12 cellular contexts compared by ENCODE assay signal in the genomic region with DNA sequence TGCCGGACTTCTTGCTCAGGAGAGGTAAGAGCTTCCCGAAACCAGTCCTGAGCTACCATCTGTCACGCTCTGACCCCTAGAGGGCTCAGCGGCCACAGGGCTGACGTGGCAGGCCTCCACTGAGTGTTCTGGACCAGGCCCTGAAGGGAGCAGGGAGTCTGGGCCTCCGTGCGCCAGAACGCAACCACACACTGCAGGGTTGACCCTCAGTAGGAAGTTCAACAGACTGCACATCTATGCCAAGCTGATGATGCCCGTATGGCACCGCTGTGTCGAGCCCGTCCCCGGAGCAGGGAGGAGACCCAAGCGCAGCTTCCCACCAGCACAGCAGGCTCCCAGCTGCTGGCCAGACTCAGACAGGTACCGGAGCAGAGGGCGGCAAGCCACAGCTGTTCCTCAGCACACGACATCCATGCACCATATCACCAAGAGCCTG. TPM values are rescaled to one million over a fixed set of nuclear protein-coding genes. Genes with fewer than 3 reads are reported as not detected.
DNase-seq lines count a peak whose midpoint lies in the region; ATAC-seq, FAIRE-seq and TF ChIP-seq lines count a peak whose summit lies in the region.
"Had no signal": no experiment of that assay in that cellular context is flagged by ENCODE, and none has a peak within 500 bp of the region (broad histone marks: within the 10 kb centered on the region; RNA-seq: fewer than 3 reads in every experiment).

No MANE protein-coding gene starts in this region.

- WGBS in HepG2 (ENCODE audit: low lambda C conversion rate) = no CpG with 5 or more reads among the region's 17 CpGs

- TF ChIP-seq POLR2A in HepG2 (IDR thresholded peaks at IDR 0.05; ENCODE audit: insufficient read depth in 1 of 2, low read depth in 2 of 2, low read length in 2 of 2) (no peak), H54 (IDR thresholded peaks at IDR 0.05; ENCODE audit: low read depth, low read length) (no peak)

- no peaks in the 10 kb centered on the region for H3K36me3 Mint-ChIP-seq in activated naive CD4-positive, alpha-beta T cell treated with anti-CD3 and anti-CD28 coated beads, Interleukin-2, amount 10 ng/mL, durations not matched to agents 7 days and 5 days
- H3K36me3 Mint-ChIP-seq in effector memory CD8-positive, alpha-beta T cell (ENCODE audit: insufficient read depth) = no peaks in the 10 kb centered on the region
- H3K36me3 Mint-ChIP-seq: mesothelial cell of epicardium had no signal

- no peaks in the 10 kb centered on the region for H4K20me1 ChIP-seq in HepG2 (ENCODE audit: insufficient read depth, low read length)

- POLR2A ChIA-PET in HepG2 (lab: Yijun Ruan, JAX) = no interaction called here

- TF ChIP-seq CTCF in HepG2 (CRISPR knock-in tag; IDR thresholded peaks at IDR 0.05) = peak; percentile 22; the same call in 1 of the 2 replicates

- peaks cover 13% of the 10 kb centered on the region for H3K27me3 Mint-ChIP-seq in activated naive CD4-positive, alpha-beta T cell treated with anti-CD3 and anti-CD28 coated beads, Interleukin-2, amount 10 ng/mL, durations not matched to agents 7 days and 5 days
- H3K27me3 Mint-ChIP-seq in effector memory CD8-positive, alpha-beta T cell = peaks cover 14 to 41% of the 10 kb centered on the region in 2 donors

- CTCF ChIA-PET in activated naive CD4-positive, alpha-beta T cell treated with anti-CD3 and anti-CD28 coated beads, Interleukin-2, amount 10 ng/mL, durations not matched to agents 7 days and 5 days (lab: Charles Lee) = no interaction called here
- CTCF ChIA-PET in HepG2 (lab: Yijun Ruan, JAX; ENCODE audit: low intra/inter-chr PET ratio, low total read pairs) = no interaction called here

- no peaks in the 10 kb centered on the region for H3K36me3 ChIP-seq in HepG2 (replicated peaks in 1 of 2; ENCODE audit: control insufficient read depth in 1 of 2, insufficient read depth in 2 of 2, low read length in 2 of 2)

- no peak overlapping the region for H3K9ac ChIP-seq in HepG2 (ENCODE audit: insufficient read depth, low read depth, low read length)

- peak; percentile 17 for DNase-seq in activated naive CD4-positive, alpha-beta T cell treated with anti-CD3 and anti-CD28 coated beads, Interleukin-2, amount 10 ng/mL, durations not matched to agents 7 days and 5 days
- DNase-seq in activated naive CD4-positive, alpha-beta T cell treated with anti-CD3 and anti-CD28 coated beads, Interleukin-2, amount 50 U/mL, for 16 hours = no peak
- peak; percentile 23 for DNase-seq in activated CD8-positive, alpha-beta memory T cell treated with anti-CD3 and anti-CD28 coated beads, Interleukin-2, amount 50 U/mL, for 48 hours
- DNase-seq in HepG2 (ENCODE audit: low spot score) (no peak), urothelium cell line (ENCODE audit: low spot score) (no peak), hippocampal formation (lab: John Stamatoyannopoulos, UW) (no peak), H54 (ENCODE audit: insufficient read length, low spot score) (no peak)
- DNase-seq in effector memory CD8-positive, alpha-beta T cell = no peak
- DNase-seq: activated naive CD4-positive, alpha-beta T cell treated with Interleukin-2 at 50 U/mL for 16 hours; AML-193; OCI-M1 had no signal

- no peaks in the 10 kb centered on the region for H3K9me3 ChIP-seq in HepG2 (ENCODE audit: low read length)

- in situ Hi-C loops in HepG2 (cut with HindIII; ENCODE audit: extremely low pct_ligation_motif_present, low pct_unique_long_range_greater_than_20kb) = no loop called here

- no peak for TF ChIP-seq RAD21 in HepG2 (CRISPR knock-in tag; IDR thresholded peaks at IDR 0.05)

- no peak for TF ChIP-seq EP300 in HepG2 (IDR thresholded peaks at IDR 0.05; ENCODE audit: low read depth in 2 of 2, low read length in 2 of 2)
- no peak for TF ChIP-seq EP300 in HepG2 (CRISPR knock-in tag; IDR thresholded peaks at IDR 0.05; ENCODE audit: borderline replicate concordance)

- peak; percentile 29 for ATAC-seq in HepG2
- no peak for ATAC-seq in effector memory CD8-positive, alpha-beta T cell (replicated peaks)

- H3K4me3 ChIP-seq in HepG2 (replicated peaks in 1 of 3; ENCODE audit: insufficient read depth in 1 of 3, low read depth in 2 of 3, low read length in 3 of 3) = no peak overlapping the region

- H3K79me2 ChIP-seq in HepG2 (ENCODE audit: insufficient read depth, low read length) = no peaks in the 10 kb centered on the region

- H3K4me1 Mint-ChIP-seq in activated naive CD4-positive, alpha-beta T cell treated with anti-CD3 and anti-CD28 coated beads, Interleukin-2, amount 10 ng/mL, durations not matched to agents 7 days and 5 days = no peaks in the 10 kb centered on the region
- H3K4me1 Mint-ChIP-seq in effector memory CD8-positive, alpha-beta T cell (ENCODE audit: low read depth in 2 of 2) = no peaks in the 10 kb centered on the region

- no TSS peak for BruUV-seq in HepG2 (replicated peaks; lab: Mats Ljungman, UMichigan)

- H3K9me3 Mint-ChIP-seq in activated naive CD4-positive, alpha-beta T cell treated with anti-CD3 and anti-CD28 coated beads, Interleukin-2, amount 10 ng/mL, durations not matched to agents 7 days and 5 days = no peaks in the 10 kb centered on the region
- no peaks in the 10 kb centered on the region for H3K9me3 Mint-ChIP-seq in effector memory CD8-positive, alpha-beta T cell
- H3K9me3 Mint-ChIP-seq: mesothelial cell of epicardium had no signal

- peaks cover 8 to 75% of the 10 kb centered on the region in 2 experiments for H3K27me3 ChIP-seq in HepG2 (ENCODE audit: control insufficient read depth in 1 of 2, insufficient read depth in 2 of 2, low read length in 2 of 2)

- H3K4me3 Mint-ChIP-seq in activated naive CD4-positive, alpha-beta T cell treated with anti-CD3 and anti-CD28 coated beads, Interleukin-2, amount 10 ng/mL, durations not matched to agents 7 days and 5 days = no peak overlapping the region
- no peak overlapping the region for H3K4me3 Mint-ChIP-seq in effector memory CD8-positive, alpha-beta T cell
- H3K4me3 Mint-ChIP-seq: mesothelial cell of epicardium had no signal

- no peak overlapping the region for H3K4me2 ChIP-seq in HepG2 (ENCODE audit: low read depth, low read length)

- peaks cover 9% of the 10 kb centered on the region; the same call in 1 of the 2 replicates for H3K4me1 ChIP-seq in HepG2 (ENCODE audit: insufficient read depth, low read length)

- FAIRE-seq in HepG2 (lab: Jason Lieb, UNC) (no peak), urothelium cell line (lab: Jason Lieb, UNC) (peak; percentile 46), H54 (lab: Jason Lieb, UNC) (no peak)

- intact Hi-C loops in HepG2 (cut with micrococcal nuclease; ENCODE audit: unreplicated experiment) = no loop called here

- peak overlapping the region; percentile 19 for H3K27ac Mint-ChIP-seq in activated naive CD4-positive, alpha-beta T cell treated with anti-CD3 and anti-CD28 coated beads, Interleukin-2, amount 10 ng/mL, durations not matched to agents 7 days and 5 days
- H3K27ac Mint-ChIP-seq in effector memory CD8-positive, alpha-beta T cell = no peak overlapping the region
- H3K27ac Mint-ChIP-seq: mesothelial cell of epicardium had no signal

- H3K27ac ChIP-seq in HepG2 (ENCODE audit: extremely low read length, insufficient read depth, low read length) = no peak overlapping the region

- H2AFZ ChIP-seq in HepG2 (ENCODE audit: low read length) = no peak overlapping the region

TF ChIP-seq in HepG2, 621 proteins besides CTCF, POLR2A, EP300 and RAD21 (continues in another document):
- TF ChIP-seq ZNF737 (CRISPR knock-in tag; IDR thresholded peaks at IDR 0.05; ENCODE audit: borderline replicate concordance) (no peak), STAG1 (CRISPR knock-in tag; IDR thresholded peaks at IDR 0.05) (0 out of 2 replicates have a peak, but pooled peaks have one; percentile 13)
- TF ChIP-seq, protein P1, sequence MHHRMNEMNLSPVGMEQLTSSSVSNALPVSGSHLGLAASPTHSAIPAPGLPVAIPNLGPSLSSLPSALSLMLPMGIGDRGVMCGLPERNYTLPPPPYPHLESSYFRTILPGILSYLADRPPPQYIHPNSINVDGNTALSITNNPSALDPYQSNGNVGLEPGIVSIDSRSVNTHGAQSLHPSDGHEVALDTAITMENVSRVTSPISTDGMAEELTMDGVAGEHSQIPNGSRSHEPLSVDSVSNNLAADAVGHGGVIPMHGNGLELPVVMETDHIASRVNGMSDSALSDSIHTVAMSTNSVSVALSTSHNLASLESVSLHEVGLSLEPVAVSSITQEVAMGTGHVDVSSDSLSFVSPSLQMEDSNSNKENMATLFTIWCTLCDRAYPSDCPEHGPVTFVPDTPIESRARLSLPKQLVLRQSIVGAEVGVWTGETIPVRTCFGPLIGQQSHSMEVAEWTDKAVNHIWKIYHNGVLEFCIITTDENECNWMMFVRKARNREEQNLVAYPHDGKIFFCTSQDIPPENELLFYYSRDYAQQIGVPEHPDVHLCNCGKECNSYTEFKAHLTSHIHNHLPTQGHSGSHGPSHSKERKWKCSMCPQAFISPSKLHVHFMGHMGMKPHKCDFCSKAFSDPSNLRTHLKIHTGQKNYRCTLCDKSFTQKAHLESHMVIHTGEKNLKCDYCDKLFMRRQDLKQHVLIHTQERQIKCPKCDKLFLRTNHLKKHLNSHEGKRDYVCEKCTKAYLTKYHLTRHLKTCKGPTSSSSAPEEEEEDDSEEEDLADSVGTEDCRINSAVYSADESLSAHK (CRISPR knock-in tag; IDR thresholded peaks at IDR 0.05; ENCODE audit: borderline replicate concordance) = no peak

RNA-seq across cellular contexts. Expression of a gene that starts 39.2 kb away (rescaled TPM):
- total RNA-seq in HepG2 (2016; rRNA removed; fragmentation: Illumina TruSeq; extraction: Trizol) = 0.13 and 0.27 TPM in 2 replicates
- total RNA-seq in HepG2 (2016; cell fraction: cytosol; rRNA removed; fragmentation: Illumina TruSeq; extraction: Trizol; ENCODE audit: low read depth) = not detected in 2 replicates
- total RNA-seq in HepG2 (2016; cell fraction: insoluble cytoplasmic fraction; rRNA removed; fragmentation: Illumina TruSeq; extraction: Trizol) = 0.06 and 0.19 TPM in 2 replicates
- total RNA-seq in HepG2 (2016; cell fraction: membrane; rRNA removed; fragmentation: Illumina TruSeq; extraction: Trizol) = 0.21 TPM in 1 of 2 replicates, not detected in the other
- total RNA-seq in HepG2 (2016; cell fraction: nucleus; rRNA removed; fragmentation: Illumina TruSeq; extraction: Trizol) = 0.09 TPM in 1 of 2 replicates, not detected in the other
- polyA plus RNA-seq in HepG2 (2011; rRNA removed) = 0.20 and 0.48 TPM in 2 replicates
- polyA plus RNA-seq in HepG2 (2011; cell fraction: cytosol; rRNA removed) = 0.09 and 0.39 TPM in 2 replicates
- 0.10 and 0.19 TPM in 2 replicates for polyA plus RNA-seq in HepG2 (2011; cell fraction: nucleus; rRNA removed)
- polyA plus RNA-seq in HepG2 (2012) = 0.09 TPM in 1 of 2 replicates, not detected in the other
- polyA plus RNA-seq in HepG2 (2016; cell fraction: cytosol; fragmentation: Illumina TruSeq; extraction: Trizol; ENCODE audit: low read depth) = 0.18 TPM in 1 of 2 replicates, not detected in the other
- polyA plus RNA-seq in HepG2 (2016; cell fraction: insoluble cytoplasmic fraction; fragmentation: Illumina TruSeq; extraction: Trizol; ENCODE audit: low read depth) = 0.43 and 0.62 TPM in 2 replicates
- polyA plus RNA-seq in HepG2 (2016; cell fraction: membrane; fragmentation: Illumina TruSeq; extraction: Trizol; ENCODE audit: low read depth) = 0.30 TPM in 1 of 2 replicates, not detected in the other
- polyA plus RNA-seq in HepG2 (2016; cell fraction: nucleus; fragmentation: Illumina TruSeq; extraction: Trizol; ENCODE audit: insufficient read depth, low read depth) = not detected in 2 replicates
- 0.04 and 0.56 TPM in 2 replicates for polyA minus RNA-seq in HepG2 (2011; rRNA and poly(A)+ RNA removed; ENCODE audit: low replicate concordance)
- not detected in 2 replicates for polyA minus RNA-seq in HepG2 (2011; cell fraction: cytosol; rRNA and poly(A)+ RNA removed)
- not detected in 2 replicates for polyA minus RNA-seq in HepG2 (2011; cell fraction: nucleus; rRNA and poly(A)+ RNA removed)

Comparison
In these comparisons a context has a peak if more than half of its experiments do, and no peak if none do; other contexts are left out.
1. DNase-seq: peak in activated naive CD4-positive, alpha-beta T cell treated with anti-CD3 and anti-CD28 coated beads, Interleukin-2, amount 10 ng/mL, durations not matched to agents 7 days and 5 days (single experiment) and activated CD8-positive, alpha-beta memory T cell treated with anti-CD3 and anti-CD28 coated beads, Interleukin-2, amount 50 U/mL, for 48 hours (single experiment); none in activated naive CD4-positive, alpha-beta T cell treated with anti-CD3 and anti-CD28 coated beads, Interleukin-2, amount 50 U/mL, for 16 hours (single experiment), HepG2 (single experiment), urothelium cell line (single experiment), hippocampal formation (0 of 2), H54 (single experiment) and effector memory CD8-positive, alpha-beta T cell (0 of 3).